9 cellular contexts compared by ENCODE assay signal in genomic region chr2:85066874-85067351, GRCh38.
DNase-seq lines count a peak whose midpoint lies in the region; ATAC-seq, FAIRE-seq and TF ChIP-seq lines count a peak whose summit lies in the region.
"Had no signal": no experiment of that assay in that cellular context is flagged by ENCODE, and none has a peak within 500 bp of the region (broad histone marks: within the 10 kb centered on the region; RNA-seq: fewer than 3 reads in every experiment).

No MANE protein-coding gene starts in this region.

- H3K4me2 ChIP-seq in astrocyte (ENCODE audit: low read length), result peak overlapping the region; percentile 77

- H3K27ac ChIP-seq in astrocyte (ENCODE audit: low read depth, low read length) (no peak overlapping the region), rectal smooth muscle tissue (ENCODE audit: low read depth, low read length) (no peak overlapping the region)

- TF ChIP-seq CTCF in astrocyte (IDR thresholded peaks at IDR 0.05; ENCODE audit: insufficient read depth, low read depth, low read length), result peak; percentile 86

- DNase-seq in NCI-H2196 (lab: John Stamatoyannopoulos, UW; ENCODE audit: unreplicated experiment) (peak; percentile 34), NCI-H2196 treated with DMSO at 0.1 percent for 48 hours (lab: John Stamatoyannopoulos, UW; ENCODE audit: unreplicated experiment) (no peak), RPMI8226 (peak; percentile 67), astrocyte (ENCODE audit: low read depth) (peak; percentile 61), hepatic stellate cell (ENCODE audit: low spot score) (peak; percentile 68)

- H3K36me3 ChIP-seq in astrocyte (ENCODE audit: insufficient read depth, low read length), result no peaks in the 10 kb centered on the region
- H3K36me3 ChIP-seq in rectal smooth muscle tissue (ENCODE audit: control insufficient read depth, insufficient read depth, low read length), result no peaks in the 10 kb centered on the region

- no peak overlapping the region for H3K27ac Mint-ChIP-seq in astrocyte (ENCODE audit: unreplicated experiment)
- H3K27ac Mint-ChIP-seq in activated T-helper 17 cell treated with anti-CD3 and anti-CD28 coated beads, Interleukin-2, amount 50 U/mL, for 72 hours, result no peak overlapping the region

- H2AFZ ChIP-seq in astrocyte (ENCODE audit: low read depth, low read length), result peak overlapping the region; percentile 50

- peaks cover 20% of the 10 kb centered on the region for H3K27me3 Mint-ChIP-seq in astrocyte (ENCODE audit: low read depth, unreplicated experiment)
- H3K27me3 Mint-ChIP-seq in activated T-helper 17 cell treated with anti-CD3 and anti-CD28 coated beads, Interleukin-2, amount 50 U/mL, for 72 hours, result peaks cover 21% of the 10 kb centered on the region

- ATAC-seq in activated T-helper 17 cell treated with anti-CD3 and anti-CD28 coated beads, Interleukin-2, amount 50 U/mL, for 72 hours (replicated peaks), result no peak

- H3K4me1 ChIP-seq in astrocyte (ENCODE audit: insufficient read depth, low read length) (no peaks in the 10 kb centered on the region), rectal smooth muscle tissue (ENCODE audit: control insufficient read depth, insufficient read depth, low read length) (no peaks in the 10 kb centered on the region)

- H3K27me3 ChIP-seq in astrocyte (ENCODE audit: insufficient read depth, low read length) (peaks cover 5% of the 10 kb centered on the region), rectal smooth muscle tissue (ENCODE audit: control insufficient read depth, insufficient read depth, low read length) (no peaks in the 10 kb centered on the region)

- FAIRE-seq in astrocyte (lab: Jason Lieb, UNC), result no peak

- H3K4me3 Mint-ChIP-seq in astrocyte (ENCODE audit: unreplicated experiment), result peak overlapping the region; percentile 65
- no peak overlapping the region for H3K4me3 Mint-ChIP-seq in activated T-helper 17 cell treated with anti-CD3 and anti-CD28 coated beads, Interleukin-2, amount 50 U/mL, for 72 hours

- H4K20me1 ChIP-seq in astrocyte (ENCODE audit: insufficient read depth, low read length), result no peaks in the 10 kb centered on the region

- H3K79me2 ChIP-seq in astrocyte (ENCODE audit: insufficient read depth, low read length), result no peaks in the 10 kb centered on the region

- TF ChIP-seq EP300 in Ishikawa (IDR thresholded peaks at IDR 0.05; ENCODE audit: borderline replicate concordance), result no peak

- H3K4me3 ChIP-seq in astrocyte (ENCODE audit: insufficient read depth, low read depth, low read length) (peak overlapping the region; percentile 32), rectal smooth muscle tissue (ENCODE audit: low read length) (peak overlapping the region; percentile 47)

- H3K36me3 Mint-ChIP-seq in astrocyte (ENCODE audit: low read depth, unreplicated experiment), result no peaks in the 10 kb centered on the region
- H3K36me3 Mint-ChIP-seq in activated T-helper 17 cell treated with anti-CD3 and anti-CD28 coated beads, Interleukin-2, amount 50 U/mL, for 72 hours (ENCODE audit: low read depth), result no peaks in the 10 kb centered on the region

- no peaks in the 10 kb centered on the region for H3K9me3 ChIP-seq in astrocyte (ENCODE audit: insufficient read depth, low read depth, low read length)

- H3K9me3 Mint-ChIP-seq in astrocyte (ENCODE audit: unreplicated experiment), result no peaks in the 10 kb centered on the region
- H3K9me3 Mint-ChIP-seq in activated T-helper 17 cell treated with anti-CD3 and anti-CD28 coated beads, Interleukin-2, amount 50 U/mL, for 72 hours, result no peaks in the 10 kb centered on the region
- H3K9me3 Mint-ChIP-seq: CD8-positive, alpha-beta memory T cell had no signal

- peak; percentile 98 for TF ChIP-seq RAD21 in Ishikawa (IDR thresholded peaks at IDR 0.05; ENCODE audit: low read depth)

- H3K4me1 Mint-ChIP-seq in astrocyte (ENCODE audit: low read depth, unreplicated experiment), result peaks cover 6% of the 10 kb centered on the region
- no peaks in the 10 kb centered on the region for H3K4me1 Mint-ChIP-seq in activated T-helper 17 cell treated with anti-CD3 and anti-CD28 coated beads, Interleukin-2, amount 50 U/mL, for 72 hours

- peak overlapping the region; percentile 18 for H3K9ac ChIP-seq in astrocyte (ENCODE audit: low read length)
- no peak overlapping the region for H3K9ac ChIP-seq in rectal smooth muscle tissue (ENCODE audit: low read length)

TF ChIP-seq in Ishikawa, 13 proteins besides CTCF, POLR2A, EP300 and RAD21:
- TF ChIP-seq CEBPB (IDR thresholded peaks at IDR 0.05) (no peak), ZBTB7A (IDR thresholded peaks at IDR 0.05; ENCODE audit: low read depth) (0 out of 2 replicates have a peak, but pooled peaks have one; percentile 29), EGR1 (IDR thresholded peaks at IDR 0.05) (no peak), CREB1 (IDR thresholded peaks at IDR 0.05; ENCODE audit: low read depth) (no peak), USF1 (IDR thresholded peaks at IDR 0.05) (0 out of 2 replicates have a peak, but pooled peaks have one; percentile 17)
